ENCODE assay signal across 8 cellular contexts in the genomic region with DNA sequence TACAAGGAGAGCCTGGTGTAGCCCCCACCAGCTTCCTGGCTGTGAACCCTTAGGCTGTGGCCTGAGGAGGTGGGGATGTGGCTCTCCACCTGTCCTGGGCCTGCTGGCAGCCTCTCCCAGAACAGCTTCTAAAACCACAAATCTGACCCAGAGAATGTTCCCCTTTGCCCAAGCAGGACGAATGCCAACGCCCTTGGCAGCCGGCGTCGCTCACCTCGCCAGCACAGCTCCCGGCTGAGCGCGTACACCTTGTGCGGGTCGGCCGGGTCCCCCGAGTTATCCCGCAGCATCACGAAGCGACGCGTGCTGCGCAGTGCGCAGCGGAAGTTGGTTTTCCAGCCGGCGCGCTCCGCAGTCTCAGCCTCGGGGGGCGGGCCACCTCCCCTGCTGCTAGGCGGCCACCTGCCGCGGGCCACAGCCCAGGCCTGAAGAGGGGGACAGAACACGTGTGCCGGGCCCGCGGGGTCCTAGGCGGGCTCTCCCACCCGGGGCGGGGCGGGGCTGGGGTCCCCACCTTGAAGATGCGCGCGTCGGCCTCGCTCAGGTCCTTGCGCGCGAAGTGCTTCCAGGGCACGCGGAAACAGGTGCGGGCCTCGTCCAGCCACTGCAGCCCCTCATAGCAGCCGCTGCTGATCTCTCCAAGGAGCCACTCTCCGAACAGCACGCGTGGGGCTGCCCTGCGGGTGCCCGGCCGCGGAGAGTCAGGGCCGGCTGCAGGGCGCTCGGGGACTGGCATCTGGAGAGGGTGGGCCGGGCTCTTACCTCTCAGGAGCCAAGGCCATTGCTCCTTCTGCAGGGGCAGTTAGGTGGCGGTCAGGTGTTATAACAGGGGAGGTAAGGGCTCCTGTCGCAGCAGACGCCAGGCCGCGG. TPM values are rescaled to one million over a fixed set of nuclear protein-coding genes. Genes with fewer than 3 reads are reported as not detected.
DNase-seq lines count a peak whose midpoint lies in the region; ATAC-seq and TF ChIP-seq lines count a peak whose summit lies in the region.

No MANE protein-coding gene starts in this region.

- CTCF ChIA-PET in activated CD8-positive, alpha-beta memory T cell treated with anti-CD3 and anti-CD28 coated beads, Interleukin-2, amount 10 ng/mL, durations not matched to agents 7 days and 5 days (lab: Charles Lee): interaction anchor here (0.6 to 1.5 kb wide), 2 partner anchors 39 to 60 kb away, joined by 3 to 9 read pairs; no protein-coding TSS in a partner anchor

- H4K91ac ChIP-seq in trophoblast cell (ENCODE audit: low read depth, low read length): no peak overlapping the region

- no peak overlapping the region for H2BK12ac ChIP-seq in trophoblast cell (ENCODE audit: low read length)

- peak overlapping the region; percentile 98 for H3K4me3 Mint-ChIP-seq in activated CD8-positive, alpha-beta memory T cell treated with anti-CD3 and anti-CD28 coated beads, Interleukin-2, amount 10 ng/mL, durations not matched to agents 7 days and 5 days
- H3K4me3 Mint-ChIP-seq in T-helper 17 cell: peak overlapping the region; percentile 90

- no peaks in the 10 kb centered on the region for H3K27me3 ChIP-seq in trophoblast cell (ENCODE audit: insufficient read depth, low read length)

- peaks cover 2% of the 10 kb centered on the region for H3K79me1 ChIP-seq in trophoblast cell (ENCODE audit: low read length)

- no peak for TF ChIP-seq CTCF in fibroblast of the aortic adventitia (IDR thresholded peaks at IDR 0.05; ENCODE audit: insufficient read depth, low read length)

- peaks cover 19% of the 10 kb centered on the region for H3K4me1 Mint-ChIP-seq in activated CD8-positive, alpha-beta memory T cell treated with anti-CD3 and anti-CD28 coated beads, Interleukin-2, amount 10 ng/mL, durations not matched to agents 7 days and 5 days
- H3K4me1 Mint-ChIP-seq in T-helper 17 cell: peaks cover 13% of the 10 kb centered on the region

- peak; percentile 63 for DNase-seq in activated CD8-positive, alpha-beta memory T cell treated with anti-CD3 and anti-CD28 coated beads, Interleukin-2, amount 10 ng/mL, durations not matched to agents 7 days and 5 days
- no peak for DNase-seq in activated CD8-positive, alpha-beta memory T cell treated with anti-CD3 and anti-CD28 coated beads, Interleukin-2, amount 50 U/mL, for 4 hours
- DNase-seq in T-helper 17 cell (peak in 1 of 3 donors; percentile 5), fibroblast of the aortic adventitia (ENCODE audit: low read depth) (no peak), trophoblast cell (peak in 1 of 2 donors; percentile 12), GM19238 (ENCODE audit: insufficient read length, low spot score) (no peak), GF-D8 (lab: John Stamatoyannopoulos, UW) (no peak)

- no CpG with 5 or more reads among the region's 67 CpGs for WGBS in trophoblast cell (ENCODE audit: extremely low coverage, insufficient coverage, insufficient read length)

- no peaks in the 10 kb centered on the region for H3K9me3 ChIP-seq in T-helper 17 cell (ENCODE audit: control insufficient read depth, low read length, poor library complexity, severe bottlenecking)
- H3K9me3 ChIP-seq in trophoblast cell (ENCODE audit: insufficient read depth, low read depth, low read length): peaks cover 1% of the 10 kb centered on the region

- peak overlapping the region; percentile 34 for H3K18ac ChIP-seq in trophoblast cell (ENCODE audit: low read length)

- H4K8ac ChIP-seq in trophoblast cell (ENCODE audit: low read depth, low read length): peak overlapping the region; percentile 15

- peaks cover 36% of the 10 kb centered on the region for H3K36me3 Mint-ChIP-seq in activated CD8-positive, alpha-beta memory T cell treated with anti-CD3 and anti-CD28 coated beads, Interleukin-2, amount 10 ng/mL, durations not matched to agents 7 days and 5 days
- H3K36me3 Mint-ChIP-seq in T-helper 17 cell (ENCODE audit: low read depth): no peaks in the 10 kb centered on the region

- no peaks in the 10 kb centered on the region for H3K9me3 Mint-ChIP-seq in activated CD8-positive, alpha-beta memory T cell treated with anti-CD3 and anti-CD28 coated beads, Interleukin-2, amount 10 ng/mL, durations not matched to agents 7 days and 5 days (ENCODE audit: low read depth)

- H2AK5ac ChIP-seq in trophoblast cell (ENCODE audit: low read length): peak overlapping the region; percentile 54

- H2BK5ac ChIP-seq in trophoblast cell (ENCODE audit: low read depth, low read length, poor library complexity): no peak overlapping the region

- H4K12ac ChIP-seq in trophoblast cell (ENCODE audit: low read depth, low read length): no peak overlapping the region

- peaks cover 9 to 17% of the 10 kb centered on the region in 2 experiments for H3K4me1 ChIP-seq in trophoblast cell (ENCODE audit: control insufficient read depth in 1 of 2, insufficient read depth in 2 of 2, low read length in 2 of 2)

- H3K27ac Mint-ChIP-seq in activated CD8-positive, alpha-beta memory T cell treated with anti-CD3 and anti-CD28 coated beads, Interleukin-2, amount 10 ng/mL, durations not matched to agents 7 days and 5 days: peak overlapping the region; percentile 99
- no peak overlapping the region for H3K27ac Mint-ChIP-seq in T-helper 17 cell

- no peak overlapping the region for H3K27ac ChIP-seq in trophoblast cell (ENCODE audit: low read depth, low read length)

- H3K14ac ChIP-seq in trophoblast cell (ENCODE audit: low read length): peak overlapping the region; percentile 23

- H3K9ac ChIP-seq in trophoblast cell (ENCODE audit: low read length): peak overlapping the region; percentile 50

- no peak overlapping the region for H3K4ac ChIP-seq in trophoblast cell (ENCODE audit: low read depth, low read length)

- no peaks in the 10 kb centered on the region for H3K27me3 Mint-ChIP-seq in activated CD8-positive, alpha-beta memory T cell treated with anti-CD3 and anti-CD28 coated beads, Interleukin-2, amount 10 ng/mL, durations not matched to agents 7 days and 5 days
- H3K27me3 Mint-ChIP-seq in T-helper 17 cell: no peaks in the 10 kb centered on the region

- no peak overlapping the region for H2BK120ac ChIP-seq in trophoblast cell (ENCODE audit: insufficient read depth, low read length, poor library complexity)

- peak overlapping the region; percentile 3 for H2AFZ ChIP-seq in trophoblast cell (ENCODE audit: insufficient read depth, low read length, poor library complexity)

- peak; percentile 2 for ATAC-seq in activated CD8-positive, alpha-beta memory T cell treated with anti-CD3 and anti-CD28 coated beads, Interleukin-2, amount 10 ng/mL, durations not matched to agents 7 days and 5 days
- ATAC-seq in T-helper 17 cell: no peak
- ATAC-seq in HG03378 (IDR thresholded peaks at IDR 0.05; ENCODE audit: unreplicated experiment): no peak

- H3K4me3 ChIP-seq in fibroblast of the aortic adventitia (ENCODE audit: low read depth, low read length) (peak overlapping the region; percentile 78), trophoblast cell (ENCODE audit: low read depth, low read length) (peak overlapping the region; percentile 84)

- H3K79me2 ChIP-seq in trophoblast cell (ENCODE audit: control insufficient read depth, insufficient read depth, low read length, poor library complexity): no peaks in the 10 kb centered on the region

- peak overlapping the region; percentile 84 for H3K4me2 ChIP-seq in trophoblast cell (ENCODE audit: low read length)

- no peak overlapping the region for H3K23ac ChIP-seq in trophoblast cell (ENCODE audit: low read length)

- H3K36me3 ChIP-seq in trophoblast cell (ENCODE audit: control insufficient read depth in 1 of 2, insufficient read depth in 2 of 2, low read length in 2 of 2): peaks cover 58 to 59% of the 10 kb centered on the region in 2 experiments

RNA-seq across cellular contexts. Expression of a gene that starts 0.9 kb away (rescaled TPM):
- total RNA-seq in activated CD8-positive, alpha-beta memory T cell treated with anti-CD3 and anti-CD28 coated beads, Interleukin-2, amount 10 ng/mL, durations not matched to agents 7 days and 5 days: 100 to 1,000 TPM; 146 to 267 TPM
- total RNA-seq in T-helper 17 cell: 10 to 100 TPM; 40.3 to 44.0 TPM
- total RNA-seq in fibroblast of the aortic adventitia (ENCODE audit: low replicate concordance): 6.5 and 6.8 TPM in 2 replicates
- 10.6 and 11.1 TPM in 2 replicates for polyA plus RNA-seq in trophoblast cell (2013)

RNA-seq across cellular contexts. Expression of a gene that starts 9.9 kb away (rescaled TPM):
- total RNA-seq in activated CD8-positive, alpha-beta memory T cell treated with anti-CD3 and anti-CD28 coated beads, Interleukin-2, amount 10 ng/mL, durations not matched to agents 7 days and 5 days: not detected
- total RNA-seq in T-helper 17 cell: not detected
- total RNA-seq in fibroblast of the aortic adventitia (ENCODE audit: low replicate concordance): not detected in 2 replicates
- polyA plus RNA-seq in trophoblast cell (2013): 0.03 and 0.04 TPM in 2 replicates

RNA-seq across cellular contexts. Expression of a gene that starts 12.2 kb away (rescaled TPM):
- not detected for total RNA-seq in activated CD8-positive, alpha-beta memory T cell treated with anti-CD3 and anti-CD28 coated beads, Interleukin-2, amount 10 ng/mL, durations not matched to agents 7 days and 5 days
- total RNA-seq in T-helper 17 cell (not detected), fibroblast of the aortic adventitia (ENCODE audit: low replicate concordance) (not detected in 2 replicates)
- polyA plus RNA-seq in trophoblast cell (2013): 0.48 and 0.56 TPM in 2 replicates

RNA-seq across cellular contexts. Expression of a gene that starts 22.3 kb away (rescaled TPM):
- under 1 TPM; 0.16 to 0.41 TPM for total RNA-seq in activated CD8-positive, alpha-beta memory T cell treated with anti-CD3 and anti-CD28 coated beads, Interleukin-2, amount 10 ng/mL, durations not matched to agents 7 days and 5 days
- total RNA-seq in T-helper 17 cell: under 1 TPM; 0.40 to 0.89 TPM
- 0.09 and 0.16 TPM in 2 replicates for total RNA-seq in fibroblast of the aortic adventitia (ENCODE audit: low replicate concordance)
- 1.0 and 1.1 TPM in 2 replicates for polyA plus RNA-seq in trophoblast cell (2013)

RNA-seq across cellular contexts. Expression of a gene that starts 38.5 kb away (rescaled TPM):
- total RNA-seq in activated CD8-positive, alpha-beta memory T cell treated with anti-CD3 and anti-CD28 coated beads, Interleukin-2, amount 10 ng/mL, durations not matched to agents 7 days and 5 days: 10 to 100 TPM; 60.2 to 62.0 TPM
- total RNA-seq in T-helper 17 cell: 10 to 100 TPM; 36.7 to 44.8 TPM
- 27.6 and 37.5 TPM in 2 replicates for total RNA-seq in fibroblast of the aortic adventitia (ENCODE audit: low replicate concordance)
- 23.6 and 23.8 TPM in 2 replicates for polyA plus RNA-seq in trophoblast cell (2013)
